Comparison of ENCODE assay signal across 8 cellular contexts in genomic region chr7:150755473-150756099, GRCh38. TPM values are rescaled to one million over a fixed set of nuclear protein-coding genes. Genes with fewer than 3 reads are reported as not detected.
DNase-seq lines count a peak whose midpoint lies in the region; ATAC-seq lines count a peak whose summit lies in the region.

No MANE protein-coding gene starts in this region.

- ATAC-seq in GM21423 (IDR thresholded peaks at IDR 0.05; ENCODE audit: unreplicated experiment) (peak; percentile 75), HG02981 (IDR thresholded peaks at IDR 0.05; ENCODE audit: unreplicated experiment) (no peak), HG03039 (IDR thresholded peaks at IDR 0.05; ENCODE audit: unreplicated experiment) (no peak)

- DNase-seq in T-helper 2 cell (peak in 4 of 5 experiments; percentile 49 to 91 (median 65)), dermis blood vessel endothelial cell (peak; percentile 90), EL (no peak), putamen (ENCODE audit: low spot score) (no peak)
- peak; percentile 30 to 36 for DNase-seq in stimulated activated CD8-positive, alpha-beta memory T cell treated with anti-CD3 and anti-CD28 coated beads, Interleukin-7, amount 100 ng/mL, for 1 hour (ENCODE audit: low read depth in 2 of 2)

RNA-seq across cellular contexts. Expression of gene GIMAP5, which starts 18.4 kb away (rescaled TPM):
- 203 and 350 TPM in 2 replicates for total RNA-seq in dermis blood vessel endothelial cell

RNA-seq across cellular contexts. Expression of gene GIMAP1, which starts 39.2 kb away (rescaled TPM):
- 28.2 and 31.1 TPM in 2 replicates for total RNA-seq in dermis blood vessel endothelial cell

RNA-seq across cellular contexts. Expression of gene TMEM176B, which starts 44.6 kb away (rescaled TPM):
- total RNA-seq in dermis blood vessel endothelial cell: not detected in 2 replicates

RNA-seq across cellular contexts. Expression of gene TMEM176A, which starts 45.0 kb away (rescaled TPM):
- not detected in 2 replicates for total RNA-seq in dermis blood vessel endothelial cell

Comparison
In these comparisons a context has a peak if more than half of its experiments do, and no peak if none do; other contexts are left out.
1. DNase-seq: peak in T-helper 2 cell (4 of 5), dermis blood vessel endothelial cell (single experiment) and stimulated activated CD8-positive, alpha-beta memory T cell treated with anti-CD3 and anti-CD28 coated beads, Interleukin-7, amount 100 ng/mL, for 1 hour (2 of 2); none in EL (single experiment) and putamen (single experiment).